In genomic region chr2:141029424-141030078, GRCh38 we compare ENCODE assay signal across 21 cellular contexts.
"Had no signal": no experiment of that assay in that cellular context is flagged by ENCODE, and none has a peak within 500 bp of the region (broad histone marks: within the 10 kb centered on the region; RNA-seq: fewer than 3 reads in every experiment).

No MANE protein-coding gene starts in this region.

- H3K27me3 ChIP-seq: brain microvascular endothelial cell, heart left ventricle, sigmoid colon, tibial artery, uterus had no signal

- FAIRE-seq: islet of Langerhans had no signal

- ATAC-seq: activated CD8-positive, alpha-beta T cell treated with anti-CD3 and anti-CD28 coated beads, Interleukin-2, amount 10 ng/mL, durations not matched to agents 7 days and 5 days; effector memory CD8-positive, alpha-beta T cell; heart left ventricle; left lobe of liver; natural killer cell; stimulated activated naive B cell treated with anti-CD40 and anti-IgM and Interleukin-4, amounts not matched to agents 10 μg/mL and 1 μg/mL and 100 μg/mL, for 72 hours had no signal

- H3K4me1 Mint-ChIP-seq: activated CD4-positive, alpha-beta T cell treated with anti-CD3 and anti-CD28 coated beads, Interleukin-2, amount 10 ng/mL, durations not matched to agents 24 days and 14 days; activated naive CD8-positive, alpha-beta T cell treated with anti-CD3 and anti-CD28 coated beads, Interleukin-2, amount 10 ng/mL, durations not matched to agents 7 days and 5 days; natural killer cell; stimulated activated naive B cell treated with anti-CD40 and anti-IgM and Interleukin-4, amounts not matched to agents 10 μg/mL and 1 μg/mL and 100 μg/mL, for 72 hours had no signal

- H3K27ac ChIP-seq: brain microvascular endothelial cell, epithelial cell of prostate, heart left ventricle, prostate gland, sigmoid colon, tibial artery, uterus had no signal

- DNase-seq: activated CD4-positive, alpha-beta T cell treated with anti-CD3 and anti-CD28 coated beads, Interleukin-2, amount 10 ng/mL, durations not matched to agents 24 days and 14 days; activated CD4-positive, CD25-positive, alpha-beta regulatory T cell; activated CD8-positive, alpha-beta memory T cell treated with anti-CD3 and anti-CD28 coated beads, Interleukin-2, amount 50 U/mL, for 4 hours; activated CD8-positive, alpha-beta T cell treated with anti-CD3 and anti-CD28 coated beads, Interleukin-2, amount 10 ng/mL, durations not matched to agents 7 days and 5 days; activated naive CD8-positive, alpha-beta T cell treated with anti-CD3 and anti-CD28 coated beads, Interleukin-2, amount 10 ng/mL, durations not matched to agents 7 days and 5 days; brain microvascular endothelial cell; effector memory CD8-positive, alpha-beta T cell; foreskin melanocyte; natural killer cell; occipital lobe; sigmoid colon; stimulated activated CD4-positive, alpha-beta T cell treated with anti-CD3 and anti-CD28 coated beads, Interleukin-2, amount 100 ng/mL, for 48 hours; stimulated activated naive B cell treated with anti-CD40 and anti-IgM and Interleukin-4, amounts not matched to agents 10 μg/mL and 1 μg/mL and 100 μg/mL, for 72 hours; T-helper 2 cell; tibial artery; uterus had no signal

- H3K9me3 Mint-ChIP-seq: activated CD4-positive, alpha-beta T cell treated with anti-CD3 and anti-CD28 coated beads, Interleukin-2, amount 10 ng/mL, durations not matched to agents 24 days and 14 days; stimulated activated naive B cell treated with anti-CD40 and anti-IgM and Interleukin-4, amounts not matched to agents 10 μg/mL and 1 μg/mL and 100 μg/mL, for 72 hours had no signal

- H3K4me1 ChIP-seq: heart left ventricle, prostate gland, sigmoid colon, tibial artery, uterus had no signal

- H3K4me3 Mint-ChIP-seq: activated CD4-positive, alpha-beta T cell treated with anti-CD3 and anti-CD28 coated beads, Interleukin-2, amount 10 ng/mL, durations not matched to agents 24 days and 14 days; activated CD8-positive, alpha-beta T cell treated with anti-CD3 and anti-CD28 coated beads, Interleukin-2, amount 10 ng/mL, durations not matched to agents 7 days and 5 days; activated naive CD8-positive, alpha-beta T cell treated with anti-CD3 and anti-CD28 coated beads, Interleukin-2, amount 10 ng/mL, durations not matched to agents 7 days and 5 days; effector memory CD8-positive, alpha-beta T cell; natural killer cell; stimulated activated naive B cell treated with anti-CD40 and anti-IgM and Interleukin-4, amounts not matched to agents 10 μg/mL and 1 μg/mL and 100 μg/mL, for 72 hours had no signal

- H3K27ac Mint-ChIP-seq: activated CD4-positive, alpha-beta T cell treated with anti-CD3 and anti-CD28 coated beads, Interleukin-2, amount 10 ng/mL, durations not matched to agents 24 days and 14 days; activated CD8-positive, alpha-beta T cell treated with anti-CD3 and anti-CD28 coated beads, Interleukin-2, amount 10 ng/mL, durations not matched to agents 7 days and 5 days; activated naive CD8-positive, alpha-beta T cell treated with anti-CD3 and anti-CD28 coated beads, Interleukin-2, amount 10 ng/mL, durations not matched to agents 7 days and 5 days; effector memory CD8-positive, alpha-beta T cell; natural killer cell; stimulated activated naive B cell treated with anti-CD40 and anti-IgM and Interleukin-4, amounts not matched to agents 10 μg/mL and 1 μg/mL and 100 μg/mL, for 72 hours had no signal

- H3K36me3 Mint-ChIP-seq: activated naive CD8-positive, alpha-beta T cell treated with anti-CD3 and anti-CD28 coated beads, Interleukin-2, amount 10 ng/mL, durations not matched to agents 7 days and 5 days; natural killer cell; stimulated activated naive B cell treated with anti-CD40 and anti-IgM and Interleukin-4, amounts not matched to agents 10 μg/mL and 1 μg/mL and 100 μg/mL, for 72 hours had no signal

- H3K9me3 ChIP-seq: prostate gland, uterus had no signal

- H3K4me3 ChIP-seq: heart left ventricle, prostate gland, sigmoid colon, tibial artery, uterus had no signal

- H3K36me3 ChIP-seq: brain microvascular endothelial cell, heart left ventricle, prostate gland, sigmoid colon, tibial artery, uterus had no signal

- H3K27me3 Mint-ChIP-seq: activated CD4-positive, alpha-beta T cell treated with anti-CD3 and anti-CD28 coated beads, Interleukin-2, amount 10 ng/mL, durations not matched to agents 24 days and 14 days; activated naive CD8-positive, alpha-beta T cell treated with anti-CD3 and anti-CD28 coated beads, Interleukin-2, amount 10 ng/mL, durations not matched to agents 7 days and 5 days; effector memory CD8-positive, alpha-beta T cell; stimulated activated naive B cell treated with anti-CD40 and anti-IgM and Interleukin-4, amounts not matched to agents 10 μg/mL and 1 μg/mL and 100 μg/mL, for 72 hours had no signal
